In the genomic region with DNA sequence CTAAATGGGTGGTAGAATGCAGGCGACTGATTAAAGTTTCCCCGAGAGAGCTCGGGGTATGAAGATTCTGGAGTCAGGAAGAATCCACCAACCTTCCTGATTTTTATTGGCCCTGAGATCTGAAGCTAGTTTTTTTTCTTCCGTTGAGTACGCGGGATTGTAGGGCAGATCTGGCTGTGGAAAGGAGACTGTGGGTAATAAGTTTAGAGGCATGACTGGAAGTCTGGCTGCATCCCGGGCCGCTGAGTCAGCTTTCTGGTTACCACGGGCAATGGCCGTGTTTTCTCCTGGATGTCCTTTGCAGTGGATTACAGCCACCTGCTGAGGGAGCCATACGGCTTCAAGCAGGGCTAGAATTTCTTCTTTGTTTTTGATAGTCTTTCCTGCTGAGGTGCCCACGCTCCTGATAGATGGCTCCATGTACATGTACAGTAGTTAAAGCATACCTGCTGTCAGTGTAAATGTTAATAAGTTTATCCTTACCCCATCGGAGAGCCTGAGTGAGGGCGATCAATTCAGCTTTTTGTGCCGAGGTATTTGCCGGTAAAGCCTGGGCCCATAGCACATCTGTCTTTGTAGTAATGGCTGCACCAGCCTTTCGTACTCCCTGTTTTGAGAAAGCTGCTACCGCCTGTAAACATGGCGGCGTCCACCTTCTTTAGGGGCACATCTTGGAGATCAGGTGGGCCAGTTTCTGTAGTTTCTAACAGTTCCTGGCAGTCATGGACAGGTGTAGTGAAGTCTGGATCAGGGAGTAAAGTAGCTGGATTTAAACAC, we compare ENCODE assay signal across 12 cellular contexts.
DNase-seq lines count a peak whose midpoint lies in the region; ATAC-seq and TF ChIP-seq lines count a peak whose summit lies in the region.
"Had no signal": no experiment of that assay in that cellular context is flagged by ENCODE, and none has a peak within 500 bp of the region (broad histone marks: within the 10 kb centered on the region; RNA-seq: fewer than 3 reads in every experiment).

No MANE protein-coding gene starts in this region.

- peaks cover 100% of the 10 kb centered on the region for H3K27me3 Mint-ChIP-seq in activated naive CD4-positive, alpha-beta T cell treated with anti-CD3 and anti-CD28 coated beads, Interleukin-2, amount 10 ng/mL, durations not matched to agents 7 days and 5 days
- peaks cover 94 to 100% of the 10 kb centered on the region in 2 donors for H3K27me3 Mint-ChIP-seq in stimulated activated naive B cell treated with anti-CD40 and anti-IgM and Interleukin-4, amounts not matched to agents 10 μg/mL and 1 μg/mL and 100 μg/mL, for 72 hours

- TF ChIP-seq CTCF in tibial artery (IDR thresholded peaks at IDR 0.05), result no peak

- no peak overlapping the region for H3K27ac ChIP-seq in tibial artery
- H3K27ac ChIP-seq: epithelial cell of prostate had no signal

- intact Hi-C loops in tibial artery (cut with DNase I; ENCODE audit: low total_unique reads), result no loop called here

- H3K9me3 Mint-ChIP-seq in activated naive CD4-positive, alpha-beta T cell treated with anti-CD3 and anti-CD28 coated beads, Interleukin-2, amount 10 ng/mL, durations not matched to agents 7 days and 5 days, result peaks cover 7% of the 10 kb centered on the region
- peaks cover 8 to 15% of the 10 kb centered on the region in 2 donors for H3K9me3 Mint-ChIP-seq in stimulated activated naive B cell treated with anti-CD40 and anti-IgM and Interleukin-4, amounts not matched to agents 10 μg/mL and 1 μg/mL and 100 μg/mL, for 72 hours

- H3K9me3 ChIP-seq in tibial artery, result peaks cover 0 to 5% (median 0%) of the 10 kb centered on the region in 3 donors

- no peak overlapping the region for H3K4me3 ChIP-seq in tibial artery

- H3K4me1 ChIP-seq in tibial artery, result no peaks in the 10 kb centered on the region

- no peak for ATAC-seq in stimulated activated naive B cell treated with anti-CD40 and anti-IgM and Interleukin-4, amounts not matched to agents 10 μg/mL and 1 μg/mL and 100 μg/mL, for 72 hours (replicated peaks)

- no peak for TF ChIP-seq POLR2A in erythroblast (IDR thresholded peaks at IDR 0.05; ENCODE audit: low read length)

- peaks cover 9% of the 10 kb centered on the region for H3K36me3 Mint-ChIP-seq in activated naive CD4-positive, alpha-beta T cell treated with anti-CD3 and anti-CD28 coated beads, Interleukin-2, amount 10 ng/mL, durations not matched to agents 7 days and 5 days
- peaks cover 2 to 13% of the 10 kb centered on the region in 2 donors for H3K36me3 Mint-ChIP-seq in stimulated activated naive B cell treated with anti-CD40 and anti-IgM and Interleukin-4, amounts not matched to agents 10 μg/mL and 1 μg/mL and 100 μg/mL, for 72 hours

- peak overlapping the region; percentile 56 for H3K27ac Mint-ChIP-seq in activated naive CD4-positive, alpha-beta T cell treated with anti-CD3 and anti-CD28 coated beads, Interleukin-2, amount 10 ng/mL, durations not matched to agents 7 days and 5 days
- peak overlapping the region; percentile 25 for H3K27ac Mint-ChIP-seq in stimulated activated naive B cell treated with anti-CD40 and anti-IgM and Interleukin-4, amounts not matched to agents 10 μg/mL and 1 μg/mL and 100 μg/mL, for 72 hours
- H3K27ac Mint-ChIP-seq: B cell had no signal

- no peak overlapping the region for H3K4me3 Mint-ChIP-seq in activated naive CD4-positive, alpha-beta T cell treated with anti-CD3 and anti-CD28 coated beads, Interleukin-2, amount 10 ng/mL, durations not matched to agents 7 days and 5 days
- no peak overlapping the region for H3K4me3 Mint-ChIP-seq in stimulated activated naive B cell treated with anti-CD40 and anti-IgM and Interleukin-4, amounts not matched to agents 10 μg/mL and 1 μg/mL and 100 μg/mL, for 72 hours
- H3K4me3 Mint-ChIP-seq: B cell had no signal

- peaks cover 2% of the 10 kb centered on the region for H3K4me1 Mint-ChIP-seq in activated naive CD4-positive, alpha-beta T cell treated with anti-CD3 and anti-CD28 coated beads, Interleukin-2, amount 10 ng/mL, durations not matched to agents 7 days and 5 days
- H3K4me1 Mint-ChIP-seq in stimulated activated naive B cell treated with anti-CD40 and anti-IgM and Interleukin-4, amounts not matched to agents 10 μg/mL and 1 μg/mL and 100 μg/mL, for 72 hours, result peaks cover 0 to 5% of the 10 kb centered on the region in 2 donors

- CTCF ChIA-PET in activated naive CD4-positive, alpha-beta T cell treated with anti-CD3 and anti-CD28 coated beads, Interleukin-2, amount 10 ng/mL, durations not matched to agents 7 days and 5 days (lab: Charles Lee), result interaction anchor here (1.4 kb wide), 1 partner anchor 247 kb away, joined by 3 read pairs; no protein-coding TSS in a partner anchor

- H3K36me3 ChIP-seq in tibial artery, result no peaks in the 10 kb centered on the region

- H3K27me3 ChIP-seq in tibial artery, result peaks cover 0 to 92% of the 10 kb centered on the region in 2 donors

- DNase-seq in activated naive CD4-positive, alpha-beta T cell treated with anti-CD3 and anti-CD28 coated beads, Interleukin-2, amount 10 ng/mL, durations not matched to agents 7 days and 5 days, result no peak
- no peak for DNase-seq in activated naive CD4-positive, alpha-beta T cell treated with Interleukin-2 at 50 U/mL for 16 hours
- peak; percentile 71 for DNase-seq in RKO (ENCODE audit: low spot score)
- peak; percentile 7 to 17 for DNase-seq in erythroblast (lab: John Stamatoyannopoulos, UW)
- DNase-seq in stimulated activated naive B cell treated with anti-CD40 and anti-IgM and Interleukin-4, amounts not matched to agents 10 μg/mL and 1 μg/mL and 100 μg/mL, for 72 hours, result no peak
- DNase-seq in tibial artery, result no peak
- no peak for DNase-seq in OCI-M2 (lab: John Stamatoyannopoulos, UW; ENCODE audit: unreplicated experiment)
- DNase-seq in NCI-H1694 (lab: John Stamatoyannopoulos, UW), result no peak
- DNase-seq: activated gamma-delta T cell, NCI-H1105 had no signal

Comparison
In these comparisons a context has a peak if more than half of its experiments do, and no peak if none do; other contexts are left out.
1. DNase-seq: peak in RKO (single experiment) and erythroblast (2 of 2); none in activated naive CD4-positive, alpha-beta T cell treated with anti-CD3 and anti-CD28 coated beads, Interleukin-2, amount 10 ng/mL, durations not matched to agents 7 days and 5 days (single experiment), activated naive CD4-positive, alpha-beta T cell treated with Interleukin-2 at 50 U/mL for 16 hours (single experiment), stimulated activated naive B cell treated with anti-CD40 and anti-IgM and Interleukin-4, amounts not matched to agents 10 μg/mL and 1 μg/mL and 100 μg/mL, for 72 hours (single experiment), tibial artery (0 of 2), OCI-M2 (single experiment) and NCI-H1694 (single experiment).